17 cellular contexts compared by ENCODE assay signal in the genomic region with DNA sequence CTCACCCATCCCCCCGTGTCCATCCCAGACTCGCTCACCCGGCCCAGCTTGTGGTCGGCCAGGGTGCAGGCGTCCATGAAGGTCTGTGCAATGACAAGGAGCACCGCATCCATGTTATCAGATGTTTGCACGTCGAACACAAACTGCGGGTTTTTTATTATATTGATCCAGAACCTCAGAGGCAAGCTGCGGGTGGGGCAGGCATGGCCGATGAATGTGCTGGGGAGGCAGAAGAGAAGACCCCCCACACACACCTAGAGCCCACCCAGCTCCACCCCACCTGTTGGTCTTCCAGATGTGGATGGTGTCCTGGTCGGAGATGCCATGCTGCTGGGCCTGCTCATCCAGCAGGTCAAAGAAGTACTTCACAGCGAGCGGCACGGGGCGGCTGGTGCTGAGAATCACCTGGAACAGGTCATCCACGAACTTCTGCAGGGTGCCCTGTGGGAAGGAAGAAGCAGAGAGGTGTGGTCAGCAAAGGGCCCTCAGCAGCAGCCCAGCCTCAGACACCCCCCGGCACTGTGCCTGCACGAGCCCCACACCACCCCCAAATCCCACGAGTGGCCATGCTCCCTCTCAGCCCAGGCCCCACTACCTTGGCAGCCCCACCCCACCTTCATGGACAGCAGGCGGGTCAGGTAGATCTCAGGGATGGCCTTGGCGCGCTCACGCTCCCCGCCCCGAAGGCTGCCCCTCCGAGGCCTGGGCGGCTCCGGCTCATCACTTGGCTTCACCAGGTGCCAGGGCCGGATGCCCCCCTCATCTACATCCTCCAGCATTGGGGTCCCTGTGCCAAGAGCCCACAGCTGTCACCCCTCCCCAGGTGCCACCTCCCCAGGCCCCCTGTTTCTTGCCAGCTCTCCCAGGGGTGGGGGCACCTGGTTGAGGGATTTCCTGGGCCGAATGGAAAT. TPM values are rescaled to one million over a fixed set of nuclear protein-coding genes. Genes with fewer than 3 reads are reported as not detected.
DNase-seq lines count a peak whose midpoint lies in the region; ATAC-seq, FAIRE-seq and TF ChIP-seq lines count a peak whose summit lies in the region.
"Had no signal": no experiment of that assay in that cellular context is flagged by ENCODE, and none has a peak within 500 bp of the region (broad histone marks: within the 10 kb centered on the region; RNA-seq: fewer than 3 reads in every experiment).

No MANE protein-coding gene starts in this region.

- CTCF ChIA-PET in HepG2 (lab: Yijun Ruan, JAX; ENCODE audit: low intra/inter-chr PET ratio, low total read pairs): interaction anchor here (1.6 kb wide), 1 partner anchor 26 kb away, joined by 5 read pairs; no protein-coding TSS in a partner anchor

- POLR2A ChIA-PET in HepG2 (lab: Yijun Ruan, JAX): interaction anchor here (0.9 to 1.5 kb wide), 3 partner anchors 10 to 30 kb away, joined by 3 to 5 read pairs (median 3); a partner anchor contains a TSS

- no peaks in the 10 kb centered on the region for H3K27me3 ChIP-seq in ascending aorta
- H3K27me3 ChIP-seq in HepG2 (ENCODE audit: control insufficient read depth in 1 of 2, insufficient read depth in 2 of 2, low read length in 2 of 2): no peaks in the 10 kb centered on the region
- no peaks in the 10 kb centered on the region for H3K27me3 ChIP-seq in testis
- H3K27me3 ChIP-seq: vagina had no signal

- no peak overlapping the region for H3K4me2 ChIP-seq in HepG2 (ENCODE audit: low read depth, low read length)

- no peak for ATAC-seq in HepG2

- H3K4me3 ChIP-seq in ascending aorta: no peak overlapping the region
- no peak overlapping the region for H3K4me3 ChIP-seq in HepG2 (replicated peaks in 1 of 3; ENCODE audit: insufficient read depth in 1 of 3, low read depth in 2 of 3, low read length in 3 of 3)
- H3K4me3 ChIP-seq in testis: no peak overlapping the region
- H3K4me3 ChIP-seq: vagina had no signal

- no peaks in the 10 kb centered on the region for H3K79me2 ChIP-seq in HepG2 (ENCODE audit: insufficient read depth, low read length)

- H2AFZ ChIP-seq in HepG2 (ENCODE audit: low read length): no peak overlapping the region

- TF ChIP-seq CTCF in ascending aorta (IDR thresholded peaks at IDR 0.05) (no peak), HepG2 (CRISPR knock-in tag; IDR thresholded peaks at IDR 0.05) (no peak), testis (IDR thresholded peaks at IDR 0.05) (no peak)

- no peak for TF ChIP-seq EP300 in HepG2 (IDR thresholded peaks at IDR 0.05; ENCODE audit: low read depth in 2 of 2, low read length in 2 of 2)
- TF ChIP-seq EP300 in HepG2 (CRISPR knock-in tag; IDR thresholded peaks at IDR 0.05; ENCODE audit: borderline replicate concordance): no peak

- in situ Hi-C loops in HepG2 (cut with HindIII; ENCODE audit: extremely low pct_ligation_motif_present, low pct_unique_long_range_greater_than_20kb): no loop called here

- TF ChIP-seq POLR2A in HepG2 (IDR thresholded peaks at IDR 0.05; ENCODE audit: insufficient read depth in 1 of 2, low read depth in 2 of 2, low read length in 2 of 2) (0 out of 4 replicates have a peak, but pooled peaks of 1 of the 2 experiments have one; percentile 23), testis (IDR thresholded peaks at IDR 0.05) (no peak)

- WGBS in HepG2 (ENCODE audit: low lambda C conversion rate): 98% methylated on average over 17 of the region's 31 CpGs
- 92 to 94% methylated on average over 24 to 31 of the region's 31 CpGs for WGBS in testis, 2 donors

- H3K4me1 ChIP-seq in ascending aorta (peaks cover 7 to 17% of the 10 kb centered on the region in 2 donors), HepG2 (ENCODE audit: insufficient read depth, low read length) (no peaks in the 10 kb centered on the region), testis (no peaks in the 10 kb centered on the region)

- BruUV-seq in HepG2 (replicated peaks; lab: Mats Ljungman, UMichigan): no TSS peak

- peaks cover 12% of the 10 kb centered on the region; the same call in 1 of the 2 replicates for H4K20me1 ChIP-seq in HepG2 (ENCODE audit: insufficient read depth, low read length)

- H3K27ac ChIP-seq in ascending aorta: peak overlapping the region; percentile 5 to 21
- no peak overlapping the region for H3K27ac ChIP-seq in HepG2 (ENCODE audit: extremely low read length, insufficient read depth, low read length)
- no peak overlapping the region for H3K27ac ChIP-seq in testis
- H3K27ac ChIP-seq: vagina had no signal

- H3K36me3 ChIP-seq in ascending aorta (peaks cover 78 to 90% of the 10 kb centered on the region in 2 donors), HepG2 (replicated peaks in 1 of 2; ENCODE audit: control insufficient read depth in 1 of 2, insufficient read depth in 2 of 2, low read length in 2 of 2) (peaks cover 85 to 100% of the 10 kb centered on the region in 2 experiments), testis (ENCODE audit: low read depth, missing control alignments) (no peaks in the 10 kb centered on the region)

- FAIRE-seq in HepG2 (lab: Jason Lieb, UNC): no peak
- FAIRE-seq: D721Med had no signal

- no peak overlapping the region for H3K9ac ChIP-seq in HepG2 (ENCODE audit: insufficient read depth, low read depth, low read length)

- DNase-seq in activated effector memory CD4-positive, alpha-beta T cell treated with anti-CD3 and anti-CD28 coated beads, Interleukin-2, amount 50 U/mL, for 16 hours: peak; percentile 54
- DNase-seq in activated effector memory CD4-positive, alpha-beta T cell treated with Interleukin-2 at 50 U/mL for 16 hours: no peak
- DNase-seq in ascending aorta (ENCODE audit: low spot score in 2 of 2) (peak in 1 of 2 donors; percentile 58), HepG2 (ENCODE audit: low spot score) (no peak), testis (peak; percentile 10), NCI-H2107 (lab: John Stamatoyannopoulos, UW) (no peak), kidney glomerular epithelial cell (lab: John Stamatoyannopoulos, UW) (no peak), NCI-H146 (lab: John Stamatoyannopoulos, UW) (no peak)
- DNase-seq: anterior cingulate cortex; KG1; NCI-H1436; NCI-H524 treated with DMSO at 0.1 percent for 48 hours; RPMI8226; stimulated activated CD8-positive, alpha-beta memory T cell treated with anti-CD3 and anti-CD28 coated beads, Interleukin-4, amount 100 ng/mL, for 48 hours had no signal

- TF ChIP-seq RAD21 in HepG2 (CRISPR knock-in tag; IDR thresholded peaks at IDR 0.05): no peak

- H3K9me3 ChIP-seq in ascending aorta: no peaks in the 10 kb centered on the region
- H3K9me3 ChIP-seq in HepG2 (ENCODE audit: low read length): no peaks in the 10 kb centered on the region
- H3K9me3 ChIP-seq in testis: no peaks in the 10 kb centered on the region
- H3K9me3 ChIP-seq: vagina had no signal

- intact Hi-C loops in ascending aorta (cut with DNase I): no loop called here
- intact Hi-C loops in HepG2 (cut with micrococcal nuclease; ENCODE audit: unreplicated experiment): no loop called here
- intact Hi-C loops in testis (cut with DNase I; ENCODE audit: low total_unique reads): no loop called here

RNA-seq across cellular contexts. Expression of a gene that starts 20.3 kb away (rescaled TPM):
- total RNA-seq in ascending aorta: 160 TPM
- 25.4 and 86.0 TPM in 2 replicates for total RNA-seq in HepG2 (2016; rRNA removed; fragmentation: Illumina TruSeq; extraction: Trizol)
- 33.1 and 33.9 TPM in 2 replicates for total RNA-seq in HepG2 (2016; cell fraction: cytosol; rRNA removed; fragmentation: Illumina TruSeq; extraction: Trizol; ENCODE audit: low read depth)
- 23.9 and 92.3 TPM in 2 replicates for total RNA-seq in HepG2 (2016; cell fraction: insoluble cytoplasmic fraction; rRNA removed; fragmentation: Illumina TruSeq; extraction: Trizol)
- total RNA-seq in HepG2 (2016; cell fraction: membrane; rRNA removed; fragmentation: Illumina TruSeq; extraction: Trizol): 30.7 and 31.8 TPM in 2 replicates
- 140 and 158 TPM in 2 replicates for total RNA-seq in HepG2 (2016; cell fraction: nucleus; rRNA removed; fragmentation: Illumina TruSeq; extraction: Trizol)
- polyA plus RNA-seq in HepG2 (2011; rRNA removed): 143 and 179 TPM in 2 replicates
- 71.5 and 83.2 TPM in 2 replicates for polyA plus RNA-seq in HepG2 (2011; cell fraction: cytosol; rRNA removed)
- 1,144 and 1,345 TPM in 2 replicates for polyA plus RNA-seq in HepG2 (2011; cell fraction: nucleus; rRNA removed)
- polyA plus RNA-seq in HepG2 (2012): 140 and 149 TPM in 2 replicates
- polyA plus RNA-seq in HepG2 (2016; cell fraction: cytosol; fragmentation: Illumina TruSeq; extraction: Trizol; ENCODE audit: low read depth): 5.5 and 6.7 TPM in 2 replicates
- 23.3 and 26.9 TPM in 2 replicates for polyA plus RNA-seq in HepG2 (2016; cell fraction: insoluble cytoplasmic fraction; fragmentation: Illumina TruSeq; extraction: Trizol; ENCODE audit: low read depth)
- 12.8 and 12.9 TPM in 2 replicates for polyA plus RNA-seq in HepG2 (2016; cell fraction: membrane; fragmentation: Illumina TruSeq; extraction: Trizol; ENCODE audit: low read depth)
- 420 and 470 TPM in 2 replicates for polyA plus RNA-seq in HepG2 (2016; cell fraction: nucleus; fragmentation: Illumina TruSeq; extraction: Trizol; ENCODE audit: insufficient read depth, low read depth)
- polyA minus RNA-seq in HepG2 (2011; rRNA and poly(A)+ RNA removed; ENCODE audit: low replicate concordance): 83.4 and 325 TPM in 2 replicates
- 54.4 and 79.5 TPM in 2 replicates for polyA minus RNA-seq in HepG2 (2011; cell fraction: cytosol; rRNA and poly(A)+ RNA removed)
- 295 and 329 TPM in 2 replicates for polyA minus RNA-seq in HepG2 (2011; cell fraction: nucleus; rRNA and poly(A)+ RNA removed)
- 10 to 100 TPM; 70.2 to 79.2 TPM for total RNA-seq in testis
- 41.5 TPM for polyA plus RNA-seq in testis (ENCODE audit: insufficient read depth, low read depth, low replicate concordance)

RNA-seq across cellular contexts. Expression of a gene that starts 30.4 kb away (rescaled TPM):
- 19.3 TPM for total RNA-seq in ascending aorta
- total RNA-seq in HepG2 (2016; rRNA removed; fragmentation: Illumina TruSeq; extraction: Trizol): 29.4 and 38.3 TPM in 2 replicates
- total RNA-seq in HepG2 (2016; cell fraction: cytosol; rRNA removed; fragmentation: Illumina TruSeq; extraction: Trizol; ENCODE audit: low read depth): 7.6 and 8.2 TPM in 2 replicates
- 33.5 and 38.7 TPM in 2 replicates for total RNA-seq in HepG2 (2016; cell fraction: insoluble cytoplasmic fraction; rRNA removed; fragmentation: Illumina TruSeq; extraction: Trizol)
- total RNA-seq in HepG2 (2016; cell fraction: membrane; rRNA removed; fragmentation: Illumina TruSeq; extraction: Trizol): 12.2 and 12.5 TPM in 2 replicates
- total RNA-seq in HepG2 (2016; cell fraction: nucleus; rRNA removed; fragmentation: Illumina TruSeq; extraction: Trizol): 12.4 and 13.6 TPM in 2 replicates
- polyA plus RNA-seq in HepG2 (2011; rRNA removed): 15.5 and 18.1 TPM in 2 replicates
- 16.8 and 19.2 TPM in 2 replicates for polyA plus RNA-seq in HepG2 (2011; cell fraction: cytosol; rRNA removed)
- polyA plus RNA-seq in HepG2 (2011; cell fraction: nucleus; rRNA removed): 6.5 and 8.5 TPM in 2 replicates
- polyA plus RNA-seq in HepG2 (2012): 8.4 and 9.8 TPM in 2 replicates
- polyA plus RNA-seq in HepG2 (2016; cell fraction: cytosol; fragmentation: Illumina TruSeq; extraction: Trizol; ENCODE audit: low read depth): 3.9 and 4.9 TPM in 2 replicates
- 29.3 and 29.9 TPM in 2 replicates for polyA plus RNA-seq in HepG2 (2016; cell fraction: insoluble cytoplasmic fraction; fragmentation: Illumina TruSeq; extraction: Trizol; ENCODE audit: low read depth)
- polyA plus RNA-seq in HepG2 (2016; cell fraction: membrane; fragmentation: Illumina TruSeq; extraction: Trizol; ENCODE audit: low read depth): 8.0 TPM in 2 replicates
- polyA plus RNA-seq in HepG2 (2016; cell fraction: nucleus; fragmentation: Illumina TruSeq; extraction: Trizol; ENCODE audit: insufficient read depth, low read depth): 16.3 and 19.0 TPM in 2 replicates
- 11.3 and 25.4 TPM in 2 replicates for polyA minus RNA-seq in HepG2 (2011; rRNA and poly(A)+ RNA removed; ENCODE audit: low replicate concordance)
- 4.5 and 4.7 TPM in 2 replicates for polyA minus RNA-seq in HepG2 (2011; cell fraction: cytosol; rRNA and poly(A)+ RNA removed)
- 3.0 and 3.3 TPM in 2 replicates for polyA minus RNA-seq in HepG2 (2011; cell fraction: nucleus; rRNA and poly(A)+ RNA removed)
- 10 to 100 TPM; 11.7 to 16.0 TPM for total RNA-seq in testis
- 16.0 TPM for polyA plus RNA-seq in testis (ENCODE audit: insufficient read depth, low read depth, low replicate concordance)

RNA-seq across cellular contexts. Expression of a gene that starts 30.5 kb away (rescaled TPM):
- 142 TPM for total RNA-seq in ascending aorta
- total RNA-seq in HepG2 (2016; rRNA removed; fragmentation: Illumina TruSeq; extraction: Trizol): 486 and 510 TPM in 2 replicates
- total RNA-seq in HepG2 (2016; cell fraction: cytosol; rRNA removed; fragmentation: Illumina TruSeq; extraction: Trizol; ENCODE audit: low read depth): 913 and 1,296 TPM in 2 replicates
- total RNA-seq in HepG2 (2016; cell fraction: insoluble cytoplasmic fraction; rRNA removed; fragmentation: Illumina TruSeq; extraction: Trizol): 511 and 522 TPM in 2 replicates
- 763 and 886 TPM in 2 replicates for total RNA-seq in HepG2 (2016; cell fraction: membrane; rRNA removed; fragmentation: Illumina TruSeq; extraction: Trizol)
- 177 and 187 TPM in 2 replicates for total RNA-seq in HepG2 (2016; cell fraction: nucleus; rRNA removed; fragmentation: Illumina TruSeq; extraction: Trizol)
- polyA plus RNA-seq in HepG2 (2011; rRNA removed): 80.9 and 100 TPM in 2 replicates
- polyA plus RNA-seq in HepG2 (2011; cell fraction: cytosol; rRNA removed): 69.9 and 96.6 TPM in 2 replicates
- polyA plus RNA-seq in HepG2 (2011; cell fraction: nucleus; rRNA removed): 23.2 and 42.0 TPM in 2 replicates
- polyA plus RNA-seq in HepG2 (2012): 194 and 244 TPM in 2 replicates
- 1,200 and 1,620 TPM in 2 replicates for polyA plus RNA-seq in HepG2 (2016; cell fraction: cytosol; fragmentation: Illumina TruSeq; extraction: Trizol; ENCODE audit: low read depth)
- 517 and 532 TPM in 2 replicates for polyA plus RNA-seq in HepG2 (2016; cell fraction: insoluble cytoplasmic fraction; fragmentation: Illumina TruSeq; extraction: Trizol; ENCODE audit: low read depth)
- polyA plus RNA-seq in HepG2 (2016; cell fraction: membrane; fragmentation: Illumina TruSeq; extraction: Trizol; ENCODE audit: low read depth): 742 and 956 TPM in 2 replicates
- 336 and 389 TPM in 2 replicates for polyA plus RNA-seq in HepG2 (2016; cell fraction: nucleus; fragmentation: Illumina TruSeq; extraction: Trizol; ENCODE audit: insufficient read depth, low read depth)
- 4.4 and 15.7 TPM in 2 replicates for polyA minus RNA-seq in HepG2 (2011; rRNA and poly(A)+ RNA removed; ENCODE audit: low replicate concordance)
- 18.7 and 23.2 TPM in 2 replicates for polyA minus RNA-seq in HepG2 (2011; cell fraction: cytosol; rRNA and poly(A)+ RNA removed)
- 18.4 and 25.9 TPM in 2 replicates for polyA minus RNA-seq in HepG2 (2011; cell fraction: nucleus; rRNA and poly(A)+ RNA removed)
- total RNA-seq in testis: 100 to 1,000 TPM; 380 to 393 TPM
- 425 TPM for polyA plus RNA-seq in testis (ENCODE audit: insufficient read depth, low read depth, low replicate concordance)

RNA-seq across cellular contexts. Expression of a gene that starts 37.0 kb away (rescaled TPM):
- total RNA-seq in ascending aorta (9.0 TPM), HepG2 (2016; rRNA removed; fragmentation: Illumina TruSeq; extraction: Trizol) (11.4 and 12.5 TPM in 2 replicates), testis (10 to 100 TPM; 25.0 to 26.3 TPM)
- 2.6 and 2.7 TPM in 2 replicates for total RNA-seq in HepG2 (2016; cell fraction: cytosol; rRNA removed; fragmentation: Illumina TruSeq; extraction: Trizol; ENCODE audit: low read depth)
- total RNA-seq in HepG2 (2016; cell fraction: insoluble cytoplasmic fraction; rRNA removed; fragmentation: Illumina TruSeq; extraction: Trizol): 9.5 and 10.4 TPM in 2 replicates
- 2.4 and 3.4 TPM in 2 replicates for total RNA-seq in HepG2 (2016; cell fraction: membrane; rRNA removed; fragmentation: Illumina TruSeq; extraction: Trizol)
- total RNA-seq in HepG2 (2016; cell fraction: nucleus; rRNA removed; fragmentation: Illumina TruSeq; extraction: Trizol): 7.4 and 11.0 TPM in 2 replicates
- polyA plus RNA-seq in HepG2 (2011; rRNA removed) (5.1 and 5.3 TPM in 2 replicates), testis (ENCODE audit: insufficient read depth, low read depth, low replicate concordance) (56.5 TPM)
- polyA plus RNA-seq in HepG2 (2011; cell fraction: cytosol; rRNA removed): 3.7 and 4.7 TPM in 2 replicates
- polyA plus RNA-seq in HepG2 (2011; cell fraction: nucleus; rRNA removed): 12.6 and 13.3 TPM in 2 replicates
- 3.2 and 4.1 TPM in 2 replicates for polyA plus RNA-seq in HepG2 (2012)
- polyA plus RNA-seq in HepG2 (2016; cell fraction: cytosol; fragmentation: Illumina TruSeq; extraction: Trizol; ENCODE audit: low read depth): 0.97 and 1.0 TPM in 2 replicates
- 7.8 and 11.5 TPM in 2 replicates for polyA plus RNA-seq in HepG2 (2016; cell fraction: insoluble cytoplasmic fraction; fragmentation: Illumina TruSeq; extraction: Trizol; ENCODE audit: low read depth)
- polyA plus RNA-seq in HepG2 (2016; cell fraction: membrane; fragmentation: Illumina TruSeq; extraction: Trizol; ENCODE audit: low read depth): 1.2 and 1.5 TPM in 2 replicates
- polyA plus RNA-seq in HepG2 (2016; cell fraction: nucleus; fragmentation: Illumina TruSeq; extraction: Trizol; ENCODE audit: insufficient read depth, low read depth): 14.7 and 21.6 TPM in 2 replicates
- polyA minus RNA-seq in HepG2 (2011; rRNA and poly(A)+ RNA removed; ENCODE audit: low replicate concordance): 11.5 and 35.8 TPM in 2 replicates
- 2.1 and 3.8 TPM in 2 replicates for polyA minus RNA-seq in HepG2 (2011; cell fraction: cytosol; rRNA and poly(A)+ RNA removed)
- 5.2 and 9.8 TPM in 2 replicates for polyA minus RNA-seq in HepG2 (2011; cell fraction: nucleus; rRNA and poly(A)+ RNA removed)

RNA-seq across cellular contexts. Expression of a gene that starts 37.5 kb away (rescaled TPM):
- total RNA-seq in ascending aorta (not detected), HepG2 (2016; rRNA removed; fragmentation: Illumina TruSeq; extraction: Trizol) (not detected in 2 replicates), testis (1 to 10 TPM in 1 of 2 donors, under 1 TPM in 1; 0.81 to 2.0 TPM)
- total RNA-seq in HepG2 (2016; cell fraction: cytosol; rRNA removed; fragmentation: Illumina TruSeq; extraction: Trizol; ENCODE audit: low read depth): not detected in 2 replicates
- total RNA-seq in HepG2 (2016; cell fraction: insoluble cytoplasmic fraction; rRNA removed; fragmentation: Illumina TruSeq; extraction: Trizol): not detected in 2 replicates
- total RNA-seq in HepG2 (2016; cell fraction: membrane; rRNA removed; fragmentation: Illumina TruSeq; extraction: Trizol): not detected in 2 replicates
- not detected in 2 replicates for total RNA-seq in HepG2 (2016; cell fraction: nucleus; rRNA removed; fragmentation: Illumina TruSeq; extraction: Trizol)
- polyA plus RNA-seq in HepG2 (2011; rRNA removed) (not detected in 2 replicates), testis (ENCODE audit: insufficient read depth, low read depth, low replicate concordance) (0.98 TPM)
- polyA plus RNA-seq in HepG2 (2011; cell fraction: cytosol; rRNA removed): not detected in 2 replicates
- polyA plus RNA-seq in HepG2 (2011; cell fraction: nucleus; rRNA removed): not detected in 2 replicates
- 0.25 and 0.48 TPM in 2 replicates for polyA plus RNA-seq in HepG2 (2012)
- not detected in 2 replicates for polyA plus RNA-seq in HepG2 (2016; cell fraction: cytosol; fragmentation: Illumina TruSeq; extraction: Trizol; ENCODE audit: low read depth)
- not detected in 2 replicates for polyA plus RNA-seq in HepG2 (2016; cell fraction: insoluble cytoplasmic fraction; fragmentation: Illumina TruSeq; extraction: Trizol; ENCODE audit: low read depth)
- polyA plus RNA-seq in HepG2 (2016; cell fraction: membrane; fragmentation: Illumina TruSeq; extraction: Trizol; ENCODE audit: low read depth): not detected in 2 replicates
- not detected in 2 replicates for polyA plus RNA-seq in HepG2 (2016; cell fraction: nucleus; fragmentation: Illumina TruSeq; extraction: Trizol; ENCODE audit: insufficient read depth, low read depth)
- not detected in 2 replicates for polyA minus RNA-seq in HepG2 (2011; rRNA and poly(A)+ RNA removed; ENCODE audit: low replicate concordance)
- polyA minus RNA-seq in HepG2 (2011; cell fraction: cytosol; rRNA and poly(A)+ RNA removed): not detected in 2 replicates
- polyA minus RNA-seq in HepG2 (2011; cell fraction: nucleus; rRNA and poly(A)+ RNA removed): not detected in 2 replicates
- total RNA-seq: lung microvascular endothelial cell, vagina had no signal

Comparison
In these comparisons a context has a peak if more than half of its experiments do, and no peak if none do; other contexts are left out.
1. DNase-seq: peak in activated effector memory CD4-positive, alpha-beta T cell treated with anti-CD3 and anti-CD28 coated beads, Interleukin-2, amount 50 U/mL, for 16 hours (single experiment) and testis (single experiment); none in activated effector memory CD4-positive, alpha-beta T cell treated with Interleukin-2 at 50 U/mL for 16 hours (single experiment), HepG2 (single experiment), NCI-H2107 (single experiment), kidney glomerular epithelial cell (single experiment) and NCI-H146 (single experiment).
2. H3K27ac ChIP-seq: peak in ascending aorta (2 of 2); none in HepG2 (single experiment) and testis (0 of 2).